27 cellular contexts compared by ENCODE assay signal in genomic region chr7:25842201-25842726, GRCh38.
DNase-seq lines count a peak whose midpoint lies in the region; ATAC-seq and TF ChIP-seq lines count a peak whose summit lies in the region.
"Had no signal": no experiment of that assay in that cellular context is flagged by ENCODE, and none has a peak within 500 bp of the region (broad histone marks: within the 10 kb centered on the region; RNA-seq: fewer than 3 reads in every experiment).

No MANE protein-coding gene starts in this region.

- ATAC-seq in Right ventricle myocardium inferior = no peak
- ATAC-seq in body of pancreas = no peak
- ATAC-seq: left colon; natural killer cell; stimulated activated memory B cell treated with anti-CD40 and anti-IgM and Interleukin-4, amounts not matched to agents 10 μg/mL and 1 μg/mL and 100 μg/mL, for 72 hours had no signal

- H3K9ac ChIP-seq in SK-N-SH = no peak overlapping the region
- H3K9ac ChIP-seq: KMS-11 had no signal

- WGBS in esophagus muscularis mucosa = 42% methylated on average over 5 of the region's 5 CpGs
- WGBS in transverse colon (ENCODE audit: low coverage in 1 of 2), 2 donors = 50 to 70% methylated on average over 2 to 5 of the region's 5 CpGs
- 63 to 69% methylated on average over 5 of the region's 5 CpGs for WGBS in body of pancreas, 2 donors
- 31% methylated on average over 5 of the region's 5 CpGs for WGBS in SK-N-SH (ENCODE audit: low lambda C conversion rate)

- H3K4me1 ChIP-seq in cardiac muscle cell (ENCODE audit: low read depth) = peaks cover 57% of the 10 kb centered on the region
- H3K4me1 ChIP-seq in esophagus muscularis mucosa = peaks cover 55 to 74% (median 69%) of the 10 kb centered on the region in 4 donors
- H3K4me1 ChIP-seq in transverse colon = peaks cover 0 to 19% (median 2%) of the 10 kb centered on the region in 4 donors
- H3K4me1 ChIP-seq in body of pancreas = peaks cover 4% of the 10 kb centered on the region
- H3K4me1 ChIP-seq in SK-N-SH (ENCODE audit: control insufficient read depth in 1 of 2, insufficient read depth in 2 of 2, low read depth in 1 of 2, low read length in 1 of 2) = peaks cover 0 to 16% of the 10 kb centered on the region in 2 experiments; a peak in 2 of 4 replicates
- H3K4me1 ChIP-seq: colonic mucosa, Peyer's patch had no signal

- peaks cover 13% of the 10 kb centered on the region for H3K36me3 Mint-ChIP-seq in osteocyte (ENCODE audit: unreplicated experiment)
- no peaks in the 10 kb centered on the region for H3K36me3 Mint-ChIP-seq in activated CD4-positive, alpha-beta memory T cell treated with anti-CD3 and anti-CD28 coated beads, Interleukin-2, amount 10 ng/mL, durations not matched to agents 7 days and 5 days (ENCODE audit: low read depth)
- H3K36me3 Mint-ChIP-seq: activated naive CD8-positive, alpha-beta T cell treated with anti-CD3 and anti-CD28 coated beads, Interleukin-2, amount 10 ng/mL, durations not matched to agents 7 days and 5 days; brain; natural killer cell; stimulated activated memory B cell treated with anti-CD40 and anti-IgM and Interleukin-4, amounts not matched to agents 10 μg/mL and 1 μg/mL and 100 μg/mL, for 72 hours had no signal

- no peak for DNase-seq in cardiac muscle cell (ENCODE audit: low read depth in 1 of 2, low spot score in 1 of 2)
- no peak for DNase-seq in Right ventricle myocardium inferior (ENCODE audit: missing footprints)
- no peak for DNase-seq in esophagus muscularis mucosa (ENCODE audit: extremely low spot score)
- no peak for DNase-seq in osteocyte (ENCODE audit: extremely low spot score, unreplicated experiment)
- DNase-seq in transverse colon = no peak
- DNase-seq in body of pancreas = no peak
- DNase-seq in SK-N-SH = no peak
- DNase-seq in activated CD4-positive, alpha-beta memory T cell treated with anti-CD3 and anti-CD28 coated beads, Interleukin-2, amount 10 ng/mL, durations not matched to agents 7 days and 5 days = no peak
- DNase-seq: activated CD4-positive, alpha-beta T cell treated with anti-CD3 and anti-CD28 coated beads for 4 hours; activated naive CD8-positive, alpha-beta T cell treated with anti-CD3 and anti-CD28 coated beads, Interleukin-2, amount 10 ng/mL, durations not matched to agents 7 days and 5 days; colonic mucosa; COR-L47; DMS79; glutamatergic neuron; left colon; MV-4-11; natural killer cell; NCI-H2029 treated with DMSO at 0.1 percent for 48 hours; NCI-H446; Peyer's patch; T-helper 2 cell had no signal

- intact Hi-C loops in Right ventricle myocardium inferior (cut with DNase I) (loop anchor here (5.0 kb wide), 2 partner anchors 130 to 165 kb away; no protein-coding TSS in a partner anchor), esophagus muscularis mucosa (cut with DNase I) (loop anchor here (10.0 kb wide), 1 partner anchor 87 kb away; no protein-coding TSS in a partner anchor), transverse colon (cut with DNase I; ENCODE audit: low total_unique reads) (loop anchor here (5.0 kb wide), 1 partner anchor 1575 kb away; no protein-coding TSS in a partner anchor), body of pancreas (cut with DNase I) (no loop called here)

- no peak overlapping the region for H3K4me3 Mint-ChIP-seq in osteocyte (ENCODE audit: unreplicated experiment)
- no peak overlapping the region for H3K4me3 Mint-ChIP-seq in activated CD4-positive, alpha-beta memory T cell treated with anti-CD3 and anti-CD28 coated beads, Interleukin-2, amount 10 ng/mL, durations not matched to agents 7 days and 5 days
- H3K4me3 Mint-ChIP-seq: activated naive CD8-positive, alpha-beta T cell treated with anti-CD3 and anti-CD28 coated beads, Interleukin-2, amount 10 ng/mL, durations not matched to agents 7 days and 5 days; natural killer cell; stimulated activated memory B cell treated with anti-CD40 and anti-IgM and Interleukin-4, amounts not matched to agents 10 μg/mL and 1 μg/mL and 100 μg/mL, for 72 hours had no signal

- no peak overlapping the region for H3K4me2 ChIP-seq in SK-N-SH
- H3K4me2 ChIP-seq: KMS-11, smooth muscle cell had no signal

- no peaks in the 10 kb centered on the region for H3K27me3 ChIP-seq in cardiac muscle cell
- no peaks in the 10 kb centered on the region for H3K27me3 ChIP-seq in esophagus muscularis mucosa
- H3K27me3 ChIP-seq in transverse colon = no peaks in the 10 kb centered on the region
- H3K27me3 ChIP-seq in body of pancreas = no peaks in the 10 kb centered on the region
- no peaks in the 10 kb centered on the region; the same call in 1 of the 2 replicates for H3K27me3 ChIP-seq in SK-N-SH (ENCODE audit: insufficient read depth)
- H3K27me3 ChIP-seq: colonic mucosa, Peyer's patch, SJSA1 had no signal

- peak overlapping the region; percentile 90 for H3K27ac Mint-ChIP-seq in osteocyte (ENCODE audit: unreplicated experiment)
- H3K27ac Mint-ChIP-seq in activated CD4-positive, alpha-beta memory T cell treated with anti-CD3 and anti-CD28 coated beads, Interleukin-2, amount 10 ng/mL, durations not matched to agents 7 days and 5 days = no peak overlapping the region
- H3K27ac Mint-ChIP-seq: activated naive CD8-positive, alpha-beta T cell treated with anti-CD3 and anti-CD28 coated beads, Interleukin-2, amount 10 ng/mL, durations not matched to agents 7 days and 5 days; natural killer cell; stimulated activated memory B cell treated with anti-CD40 and anti-IgM and Interleukin-4, amounts not matched to agents 10 μg/mL and 1 μg/mL and 100 μg/mL, for 72 hours had no signal

- no peaks in the 10 kb centered on the region for H3K9me2 ChIP-seq in SK-N-SH

- in situ Hi-C loops in transverse colon (cut with MboI; ENCODE audit: low pct_ligation_motif_present in 1 of 4, low pct_unique_long_range_greater_than_20kb in 1 of 4, low sequenced_read_pairs in 3 of 4) = loop anchor here in 3 of 4 donors (10.0 to 25.0 kb wide), 6 partner anchors 180 to 587 kb away; no protein-coding TSS in a partner anchor

- no peaks in the 10 kb centered on the region for H3K79me2 ChIP-seq in SK-N-SH (ENCODE audit: insufficient read depth)

- H3F3A ChIP-seq in SK-N-SH (replicated peaks; ENCODE audit: insufficient read depth) = no peaks in the 10 kb centered on the region

- CTCF ChIA-PET in SK-N-SH (lab: Yijun Ruan, JAX) = interaction anchor here (1.0 to 18.4 kb wide), 7 partner anchors 9 to 583 kb away, joined by 3 to 401 read pairs (median 13); no protein-coding TSS in a partner anchor
- CTCF ChIA-PET in activated CD4-positive, alpha-beta memory T cell treated with anti-CD3 and anti-CD28 coated beads, Interleukin-2, amount 10 ng/mL, durations not matched to agents 7 days and 5 days (lab: Charles Lee) = interaction anchor here (1.1 kb wide), 1 partner anchor 10 kb away, joined by 3 read pairs; no protein-coding TSS in a partner anchor

- TF ChIP-seq CTCF in cardiac muscle cell (IDR thresholded peaks at IDR 0.05; ENCODE audit: low read depth, low read length) (no peak), esophagus muscularis mucosa (IDR thresholded peaks at IDR 0.05) (no peak), osteocyte (IDR thresholded peaks at IDR 0.05) (no peak), transverse colon (IDR thresholded peaks at IDR 0.05) (no peak), body of pancreas (IDR thresholded peaks at IDR 0.05) (no peak), SK-N-SH (IDR thresholded peaks at IDR 0.05) (no peak)

- H3K4me3 ChIP-seq in cardiac muscle cell (no peak overlapping the region), esophagus muscularis mucosa (no peak overlapping the region), transverse colon (no peak overlapping the region), body of pancreas (no peak overlapping the region), SK-N-SH (ENCODE audit: low read depth in 2 of 2, low read length in 1 of 2) (no peak overlapping the region)
- H3K4me3 ChIP-seq: colonic mucosa, Peyer's patch, SJSA1, smooth muscle cell, tibial nerve had no signal

- H3K27ac ChIP-seq in cardiac muscle cell = peak overlapping the region; percentile 71
- H3K27ac ChIP-seq in esophagus muscularis mucosa (replicated peaks in 1 of 4) = peak overlapping the region; percentile 40 to 84 (median 56)
- peak overlapping the region; percentile 21 to 85 (median 26) for H3K27ac ChIP-seq in transverse colon
- H3K27ac ChIP-seq in body of pancreas = no peak overlapping the region
- no peak overlapping the region for H3K27ac ChIP-seq in SK-N-SH (ENCODE audit: low read depth in 2 of 2, low read length in 1 of 2)
- H3K27ac ChIP-seq: colonic mucosa, KMS-11, SJSA1 had no signal

- H2AFZ ChIP-seq in SK-N-SH (ENCODE audit: low read depth) = no peak overlapping the region

- TF ChIP-seq RAD21 in SK-N-SH (IDR thresholded peaks at IDR 0.05; ENCODE audit: low read length) = no peak

- H4K20me1 ChIP-seq in SK-N-SH (ENCODE audit: insufficient read depth) = no peaks in the 10 kb centered on the region

- TF ChIP-seq EP300 in esophagus muscularis mucosa (IDR thresholded peaks at IDR 0.05) (peak; percentile 18), transverse colon (IDR thresholded peaks at IDR 0.05; ENCODE audit: low read depth) (peak; percentile 6), SK-N-SH (IDR thresholded peaks at IDR 0.05; ENCODE audit: borderline replicate concordance in 1 of 2, low read depth in 1 of 2, low read length in 1 of 2) (no peak)

- H3K4me1 Mint-ChIP-seq in osteocyte (ENCODE audit: unreplicated experiment) = peaks cover 55% of the 10 kb centered on the region
- H3K4me1 Mint-ChIP-seq in activated CD4-positive, alpha-beta memory T cell treated with anti-CD3 and anti-CD28 coated beads, Interleukin-2, amount 10 ng/mL, durations not matched to agents 7 days and 5 days = no peaks in the 10 kb centered on the region
- H3K4me1 Mint-ChIP-seq: activated naive CD8-positive, alpha-beta T cell treated with anti-CD3 and anti-CD28 coated beads, Interleukin-2, amount 10 ng/mL, durations not matched to agents 7 days and 5 days; natural killer cell; stimulated activated memory B cell treated with anti-CD40 and anti-IgM and Interleukin-4, amounts not matched to agents 10 μg/mL and 1 μg/mL and 100 μg/mL, for 72 hours had no signal

- peaks cover 5% of the 10 kb centered on the region for H3K9me3 Mint-ChIP-seq in osteocyte (ENCODE audit: unreplicated experiment)
- no peaks in the 10 kb centered on the region for H3K9me3 Mint-ChIP-seq in activated CD4-positive, alpha-beta memory T cell treated with anti-CD3 and anti-CD28 coated beads, Interleukin-2, amount 10 ng/mL, durations not matched to agents 7 days and 5 days
- H3K9me3 Mint-ChIP-seq: activated naive CD8-positive, alpha-beta T cell treated with anti-CD3 and anti-CD28 coated beads, Interleukin-2, amount 10 ng/mL, durations not matched to agents 7 days and 5 days; natural killer cell; stimulated activated memory B cell treated with anti-CD40 and anti-IgM and Interleukin-4, amounts not matched to agents 10 μg/mL and 1 μg/mL and 100 μg/mL, for 72 hours had no signal

- H3K9me3 ChIP-seq in cardiac muscle cell (ENCODE audit: low read depth) (no peaks in the 10 kb centered on the region), esophagus muscularis mucosa (no peaks in the 10 kb centered on the region), transverse colon (no peaks in the 10 kb centered on the region), body of pancreas (no peaks in the 10 kb centered on the region), SK-N-SH (no peaks in the 10 kb centered on the region)
- H3K9me3 ChIP-seq: colonic mucosa, Peyer's patch, SJSA1, tibial nerve had no signal

- TF ChIP-seq POLR2A in esophagus muscularis mucosa (IDR thresholded peaks at IDR 0.05; ENCODE audit: low read depth) (no peak), transverse colon (IDR thresholded peaks at IDR 0.05) (no peak), body of pancreas (IDR thresholded peaks at IDR 0.05) (no peak)

- POLR2A ChIA-PET in SK-N-SH (lab: Yijun Ruan, JAX) = no interaction called here
- POLR2A ChIA-PET in activated CD4-positive, alpha-beta memory T cell treated with anti-CD3 and anti-CD28 coated beads, Interleukin-2, amount 10 ng/mL, durations not matched to agents 7 days and 5 days (lab: Charles Lee) = no interaction called here

- H3K36me3 ChIP-seq in cardiac muscle cell (no peaks in the 10 kb centered on the region), esophagus muscularis mucosa (no peaks in the 10 kb centered on the region), transverse colon (no peaks in the 10 kb centered on the region), body of pancreas (replicated peaks in 1 of 2; ENCODE audit: insufficient read depth in 1 of 2, low read depth in 2 of 2) (no peaks in the 10 kb centered on the region), SK-N-SH (replicated peaks in 1 of 2; ENCODE audit: control insufficient read depth in 1 of 2, insufficient read depth in 2 of 2, low read length in 1 of 2) (no peaks in the 10 kb centered on the region)
- H3K36me3 ChIP-seq: colonic mucosa, Peyer's patch, SJSA1, tibial nerve had no signal

- no peaks in the 10 kb centered on the region for H3K27me3 Mint-ChIP-seq in osteocyte (ENCODE audit: unreplicated experiment)
- H3K27me3 Mint-ChIP-seq in activated CD4-positive, alpha-beta memory T cell treated with anti-CD3 and anti-CD28 coated beads, Interleukin-2, amount 10 ng/mL, durations not matched to agents 7 days and 5 days = peaks cover 30% of the 10 kb centered on the region
- H3K27me3 Mint-ChIP-seq: brain had no signal

Comparison
In these comparisons a context has a peak if more than half of its experiments do, and no peak if none do; other contexts are left out.
1. H3K27ac ChIP-seq: peak in cardiac muscle cell (single experiment), esophagus muscularis mucosa (4 of 4) and transverse colon (4 of 4); none in body of pancreas (0 of 4) and SK-N-SH (0 of 2).